Comparison of ENCODE assay signal across 14 cellular contexts in the genomic region with DNA sequence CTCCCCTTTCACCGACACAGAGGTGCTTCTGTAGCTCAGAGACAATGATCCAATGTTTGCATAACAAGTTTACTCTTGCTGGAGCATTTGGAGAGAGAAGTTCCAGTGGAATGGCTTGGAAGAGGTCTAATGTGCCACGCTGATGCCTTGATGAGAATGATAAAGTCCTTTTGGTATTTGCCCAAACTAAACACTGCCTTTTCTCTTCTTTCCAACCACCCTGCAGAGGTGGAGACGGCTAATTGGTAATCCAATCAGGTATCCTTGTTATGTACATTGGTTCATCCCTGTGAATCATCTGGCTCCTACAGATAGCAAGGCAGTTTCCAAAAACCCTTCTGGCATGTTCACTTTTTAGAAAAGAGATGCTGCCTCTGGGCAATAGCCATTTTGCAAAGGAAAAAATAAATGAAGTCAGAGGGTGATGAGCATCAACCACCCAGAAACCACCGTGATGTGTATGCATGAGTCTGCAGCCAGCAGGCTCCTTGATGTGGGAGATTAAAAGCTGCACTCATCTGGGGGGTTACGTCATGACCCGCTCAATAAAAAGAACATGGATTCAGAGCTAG.
DNase-seq lines count a peak whose midpoint lies in the region; ATAC-seq lines count a peak whose summit lies in the region.
"Had no signal": no experiment of that assay in that cellular context is flagged by ENCODE, and none has a peak within 500 bp of the region (broad histone marks: within the 10 kb centered on the region; RNA-seq: fewer than 3 reads in every experiment).

No MANE protein-coding gene starts in this region.

- DNase-seq in AG08395 (ENCODE audit: low spot score) (peak; percentile 53), EH (ENCODE audit: low read depth) (peak; percentile 92), NCI-H82 (lab: John Stamatoyannopoulos, UW) (peak; percentile 74), epithelial cell of prostate (ENCODE audit: low read depth, low spot score) (peak; percentile 50), NCI-H2107 (lab: John Stamatoyannopoulos, UW) (no peak), SW 1271 (lab: John Stamatoyannopoulos, UW) (no peak), NAMALWA (ENCODE audit: low spot score) (no peak)
- DNase-seq: esophagus squamous epithelium; stimulated activated CD4-positive, alpha-beta T cell treated with anti-CD3 and anti-CD28 coated beads, Interleukin-4, amount 100 ng/mL, for 24 hours; stomach had no signal

- ATAC-seq in HG03565 (IDR thresholded peaks at IDR 0.05; ENCODE audit: unreplicated experiment) = no peak
- ATAC-seq: GM12878 had no signal

- no peak overlapping the region for H3K27ac ChIP-seq in epithelial cell of prostate
- H3K27ac ChIP-seq: esophagus squamous epithelium, KMS-11, SJCRH30, stomach had no signal

Comparison
In these comparisons a context has a peak if more than half of its experiments do, and no peak if none do; other contexts are left out.
1. DNase-seq: peak in AG08395 (single experiment), EH (single experiment), NCI-H82 (single experiment) and epithelial cell of prostate (single experiment); none in NCI-H2107 (single experiment), SW 1271 (0 of 2) and NAMALWA (single experiment).